In the genomic region with DNA sequence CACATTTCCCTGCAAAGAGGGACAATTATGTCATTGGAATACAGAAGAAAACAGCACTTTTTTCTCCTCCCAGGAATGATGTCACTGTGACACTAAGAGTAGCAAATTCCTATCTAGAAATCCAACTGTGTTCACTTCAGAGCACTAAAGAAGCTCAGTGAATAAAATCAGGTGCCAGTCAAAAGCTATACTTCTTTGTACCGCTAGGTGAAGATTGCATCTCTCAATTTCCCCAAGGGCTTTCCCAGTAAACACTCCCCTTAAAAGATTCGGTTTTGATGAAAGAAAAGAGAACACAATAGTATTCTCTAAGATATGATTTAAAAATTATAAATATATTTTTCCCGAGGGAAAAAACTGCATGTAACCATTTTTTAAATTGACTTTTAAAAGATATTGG, we compare ENCODE assay signal across 10 cellular contexts.
DNase-seq lines count a peak whose midpoint lies in the region; ATAC-seq and TF ChIP-seq lines count a peak whose summit lies in the region.
"Had no signal": no experiment of that assay in that cellular context is flagged by ENCODE, and none has a peak within 500 bp of the region (broad histone marks: within the 10 kb centered on the region; RNA-seq: fewer than 3 reads in every experiment).

No MANE protein-coding gene starts in this region.

- peaks cover 9% of the 10 kb centered on the region for H3K27me3 ChIP-seq in adrenal gland

- no peaks in the 10 kb centered on the region for H3K36me3 ChIP-seq in adrenal gland (replicated peaks in 1 of 2)

- no peaks in the 10 kb centered on the region for H3K36me3 Mint-ChIP-seq in nephron progenitor cell (ENCODE audit: low read depth)

- peak; percentile 49 for ATAC-seq in HG03442 (IDR thresholded peaks at IDR 0.05; ENCODE audit: unreplicated experiment)
- ATAC-seq in GM19455 (IDR thresholded peaks at IDR 0.05; ENCODE audit: unreplicated experiment): no peak
- ATAC-seq: Right ventricle myocardium inferior had no signal

- DNase-seq in NCI-H2171 treated with DMSO at 0.1 percent for 48 hours (lab: John Stamatoyannopoulos, UW) (peak; percentile 4), NCI-H2171 (lab: John Stamatoyannopoulos, UW) (no peak), adrenal gland (no peak), nephron progenitor cell (no peak), T-helper 9 cell (no peak), NCI-H524 treated with DMSO at 0.1 percent for 48 hours (lab: John Stamatoyannopoulos, UW) (no peak)
- DNase-seq: hippocampal formation had no signal

- TF ChIP-seq POLR2A in adrenal gland (IDR thresholded peaks at IDR 0.05): no peak

- no peak overlapping the region for H3K4me3 Mint-ChIP-seq in nephron progenitor cell

- intact Hi-C loops in adrenal gland (cut with DNase I): loop anchor here in 1 of 2 donors (10.0 kb wide), 1 partner anchor 540 kb away; no protein-coding TSS in a partner anchor

- 33 to 49% (median 43%) methylated on average over 3 of the region's 3 CpGs for WGBS in adrenal gland, 4 donors

- TF ChIP-seq CTCF in adrenal gland (IDR thresholded peaks at IDR 0.05) (peak in 4 of 6 experiments; percentile 12 to 49 (median 18)), nephron progenitor cell (IDR thresholded peaks at IDR 0.05) (peak; percentile 37)

- H3K27me3 Mint-ChIP-seq in nephron progenitor cell (ENCODE audit: low read depth, poor library complexity): no peaks in the 10 kb centered on the region

- H3K9me3 ChIP-seq in adrenal gland (replicated peaks in 1 of 3): no peaks in the 10 kb centered on the region

- no peaks in the 10 kb centered on the region for H3K4me1 ChIP-seq in adrenal gland (replicated peaks in 1 of 2)

- H3K27ac ChIP-seq in adrenal gland: no peak overlapping the region

- peaks cover 21% of the 10 kb centered on the region for H3K4me1 Mint-ChIP-seq in nephron progenitor cell

- H3K9me3 Mint-ChIP-seq in nephron progenitor cell: peaks cover 6% of the 10 kb centered on the region

- no peak overlapping the region for H3K4me3 ChIP-seq in adrenal gland

- no peak overlapping the region for H3K27ac Mint-ChIP-seq in nephron progenitor cell
